ENCODE assay signal across 13 cellular contexts in genomic region chr15:57436961-57437360, GRCh38.
"Had no signal": no experiment of that assay in that cellular context is flagged by ENCODE, and none has a peak within 500 bp of the region (broad histone marks: within the 10 kb centered on the region; RNA-seq: fewer than 3 reads in every experiment).

No MANE protein-coding gene starts in this region.

- H2AFZ ChIP-seq: hepatocyte had no signal

- H3K4me3 Mint-ChIP-seq: activated T-helper 17 cell treated with anti-CD3 and anti-CD28 coated beads, Interleukin-2, amount 50 U/mL, for 72 hours; stimulated activated memory B cell treated with anti-CD40 and anti-IgM and Interleukin-4, amounts not matched to agents 10 μg/mL and 1 μg/mL and 100 μg/mL, for 72 hours had no signal

- H3K4me2 ChIP-seq: hepatocyte had no signal

- H3K36me3 ChIP-seq: breast epithelium, prostate gland, tibial nerve had no signal

- H3K9me3 ChIP-seq: breast epithelium, prostate gland, tibial nerve had no signal

- H3K27ac ChIP-seq: breast epithelium, hepatocyte had no signal

- H3K4me1 Mint-ChIP-seq: activated T-helper 17 cell treated with anti-CD3 and anti-CD28 coated beads, Interleukin-2, amount 50 U/mL, for 72 hours; stimulated activated memory B cell treated with anti-CD40 and anti-IgM and Interleukin-4, amounts not matched to agents 10 μg/mL and 1 μg/mL and 100 μg/mL, for 72 hours had no signal

- DNase-seq: activated naive CD4-positive, alpha-beta T cell treated with Interleukin-2 at 50 U/mL for 16 hours; anterior cingulate cortex; dermis blood vessel endothelial cell; erythroblast; midbrain; stimulated activated CD4-positive, alpha-beta T cell treated with anti-CD3 and anti-CD28 coated beads, Interleukin-2, amount 100 ng/mL, for 48 hours had no signal

- H3K4me3 ChIP-seq: breast epithelium, hepatocyte, lung, prostate gland, tibial nerve had no signal

- H3K27me3 ChIP-seq: breast epithelium, hepatocyte, tibial nerve had no signal

- H3K9me3 Mint-ChIP-seq: activated T-helper 17 cell treated with anti-CD3 and anti-CD28 coated beads, Interleukin-2, amount 50 U/mL, for 72 hours; stimulated activated memory B cell treated with anti-CD40 and anti-IgM and Interleukin-4, amounts not matched to agents 10 μg/mL and 1 μg/mL and 100 μg/mL, for 72 hours had no signal

- H3K36me3 Mint-ChIP-seq: stimulated activated memory B cell treated with anti-CD40 and anti-IgM and Interleukin-4, amounts not matched to agents 10 μg/mL and 1 μg/mL and 100 μg/mL, for 72 hours had no signal

- H3K27ac Mint-ChIP-seq: activated T-helper 17 cell treated with anti-CD3 and anti-CD28 coated beads, Interleukin-2, amount 50 U/mL, for 72 hours; stimulated activated memory B cell treated with anti-CD40 and anti-IgM and Interleukin-4, amounts not matched to agents 10 μg/mL and 1 μg/mL and 100 μg/mL, for 72 hours had no signal

- H3K4me1 ChIP-seq: breast epithelium, prostate gland had no signal

- ATAC-seq: activated T-helper 17 cell treated with anti-CD3 and anti-CD28 coated beads, Interleukin-2, amount 50 U/mL, for 72 hours; stimulated activated memory B cell treated with anti-CD40 and anti-IgM and Interleukin-4, amounts not matched to agents 10 μg/mL and 1 μg/mL and 100 μg/mL, for 72 hours had no signal
